9 cellular contexts compared by ENCODE assay signal in genomic region chr3:48564022-48564421, GRCh38. TPM values are rescaled to one million over a fixed set of nuclear protein-coding genes. Genes with fewer than 3 reads are reported as not detected.
DNase-seq lines count a peak whose midpoint lies in the region; ATAC-seq and TF ChIP-seq lines count a peak whose summit lies in the region.
"Had no signal": no experiment of that assay in that cellular context is flagged by ENCODE, and none has a peak within 500 bp of the region (broad histone marks: within the 10 kb centered on the region; RNA-seq: fewer than 3 reads in every experiment).

No MANE protein-coding gene starts in this region.

- no peaks in the 10 kb centered on the region for H3K9me2 ChIP-seq in PC-3 (replicated peaks; ENCODE audit: low read length)

- peak; percentile 14 for DNase-seq in GF-D8 (lab: John Stamatoyannopoulos, UW)
- peak; percentile 77 for DNase-seq in PC-3
- peak; percentile 55 to 89 for DNase-seq in dermis microvascular lymphatic vessel endothelial cell (ENCODE audit: low read depth in 2 of 2)
- DNase-seq in posterior cingulate gyrus: peak in 6 of 10 donors; percentile 44 to 96 (median 68)
- no peak for DNase-seq in NCI-H1092 (lab: John Stamatoyannopoulos, UW)
- DNase-seq in NCI-H2081 treated with DMSO at 0.1 percent for 48 hours (lab: John Stamatoyannopoulos, UW): no peak
- DNase-seq in NCI-H345 (lab: John Stamatoyannopoulos, UW): no peak
- no peak for DNase-seq in islet precursor cell

- no peaks in the 10 kb centered on the region for H3K9me3 ChIP-seq in PC-3 (ENCODE audit: low read length)

- H3K4me2 ChIP-seq in PC-3 (ENCODE audit: low read length): peak overlapping the region; percentile 38; the same call in 1 of the 2 replicates

- peak overlapping the region; percentile 51 for H3K27ac ChIP-seq in PC-3 (ENCODE audit: low read length)

- H3K36me3 ChIP-seq in PC-3 (ENCODE audit: low read depth, low read length): no peaks in the 10 kb centered on the region

- H3K27me3 ChIP-seq in PC-3 (ENCODE audit: low read length): no peaks in the 10 kb centered on the region

- H3K79me2 ChIP-seq in PC-3 (ENCODE audit: low read length): no peaks in the 10 kb centered on the region

- CTCF ChIA-PET in PC-3 (lab: Charles Lee): interaction anchor here (1.1 kb wide), 1 partner anchor 72 kb away, joined by 6 read pairs; the partner anchor contains the start of gene SLC26A6

- intact Hi-C loops in PC-3 (cut with micrococcal nuclease) (loop anchor here (5.0 kb wide), 1 partner anchor 118 kb away; no protein-coding TSS in a partner anchor), posterior cingulate gyrus (cut with DNase I) (loop anchor here (5.0 kb wide), 1 partner anchor 38 kb away; no protein-coding TSS in a partner anchor)

- peak; percentile 24; the same call in 1 of the 2 replicates for TF ChIP-seq CTCF in PC-3 (conservative IDR thresholded peaks at IDR 0.05; ENCODE audit: low read depth, low read length)

- H3F3A ChIP-seq in PC-3 (ENCODE audit: low read length, unreplicated experiment): no peaks in the 10 kb centered on the region

- peaks cover 38% of the 10 kb centered on the region for H3K4me1 ChIP-seq in PC-3 (ENCODE audit: insufficient read depth, low read length)

- H3K4me3 ChIP-seq in PC-3 (ENCODE audit: low read length): no peak overlapping the region

- POLR2A ChIA-PET in PC-3 (lab: Charles Lee; ENCODE audit: unreplicated experiment): no interaction called here

- H3K9ac ChIP-seq in PC-3 (ENCODE audit: low read length): peak overlapping the region; percentile 10; the same call in 1 of the 2 replicates

- ATAC-seq in PC-3: peak; percentile 72

- H2AFZ ChIP-seq in PC-3 (ENCODE audit: low read length): no peak overlapping the region; the same call in 1 of the 2 replicates

- no TSS peak for BruUV-seq in PC-3 (replicated peaks; lab: Mats Ljungman, UMichigan)

- H4K20me1 ChIP-seq in PC-3 (ENCODE audit: low read length): no peaks in the 10 kb centered on the region

RNA-seq across cellular contexts. Expression of gene UCN2, which starts 0.4 kb away (rescaled TPM):
- 0.81 and 0.91 TPM in 2 replicates for total RNA-seq in PC-3 (2014; rRNA removed)
- not detected in 2 replicates for total RNA-seq in dermis microvascular lymphatic vessel endothelial cell

RNA-seq across cellular contexts. Expression of gene PFKFB4, which starts 7.4 kb away (rescaled TPM):
- total RNA-seq in PC-3 (2014; rRNA removed) (33.5 and 35.2 TPM in 2 replicates), dermis microvascular lymphatic vessel endothelial cell (0.76 and 1.3 TPM in 2 replicates)

RNA-seq across cellular contexts. Expression of gene COL7A1, which starts 31.1 kb away (rescaled TPM):
- total RNA-seq in PC-3 (2014; rRNA removed) (7.9 and 10.6 TPM in 2 replicates), dermis microvascular lymphatic vessel endothelial cell (under 0.01 and 0.13 TPM in 2 replicates)

RNA-seq across cellular contexts. Expression of gene UQCRC1, which starts 45.4 kb away (rescaled TPM):
- total RNA-seq in PC-3 (2014; rRNA removed) (575 and 622 TPM in 2 replicates), dermis microvascular lymphatic vessel endothelial cell (311 and 325 TPM in 2 replicates)

RNA-seq across cellular contexts. Expression of gene TMEM89, which starts 57.5 kb away (rescaled TPM):
- total RNA-seq in PC-3 (2014; rRNA removed) (not detected in 2 replicates), dermis microvascular lymphatic vessel endothelial cell (0.13 TPM in 1 of 2 replicates, not detected in the other)
- total RNA-seq: glomerular endothelial cell had no signal

Comparison
In these comparisons a context has a peak if more than half of its experiments do, and no peak if none do; other contexts are left out.
1. DNase-seq: peak in GF-D8 (single experiment), PC-3 (single experiment), dermis microvascular lymphatic vessel endothelial cell (2 of 2) and posterior cingulate gyrus (6 of 10); none in NCI-H1092 (single experiment), NCI-H2081 treated with DMSO at 0.1 percent for 48 hours (single experiment), NCI-H345 (single experiment) and islet precursor cell (single experiment).
2. RNA of gene PFKFB4, which starts 7.4 kb away (total RNA-seq): 33.5 to 35.2 TPM in PC-3; 0.76 to 1.3 TPM in dermis microvascular lymphatic vessel endothelial cell; every median in the first group is over 10 times any median in the second.